15 cellular contexts compared by ENCODE assay signal in genomic region chr16:29319726-29320125, GRCh38.
A peak's percentile ranks its signal among the peaks of the same experiment; 100 is the strongest.
DNase-seq lines count a peak whose midpoint lies in the region; ATAC-seq, FAIRE-seq and TF ChIP-seq lines count a peak whose summit lies in the region.
"Had no signal": no experiment of that assay in that cellular context is flagged by ENCODE, and none has a peak within 500 bp of the region (broad histone marks: within the 10 kb centered on the region; RNA-seq: fewer than 3 reads in every experiment).

No MANE protein-coding gene starts in this region.

- H3K27me3 Mint-ChIP-seq in nephron progenitor cell (ENCODE audit: low read depth, poor library complexity) (peaks cover 7% of the 10 kb centered on the region), progenitor cell of endocrine pancreas (peaks cover 23% of the 10 kb centered on the region)
- H3K27me3 Mint-ChIP-seq in stimulated activated naive CD8-positive, alpha-beta T cell treated with anti-CD3 and anti-CD28 coated beads, Interleukin-15, amount 100 ng/mL, for 72 hours: no peaks in the 10 kb centered on the region
- H3K27me3 Mint-ChIP-seq: B cell; CD8-positive, alpha-beta memory T cell had no signal

- H3K4me2 ChIP-seq in HepG2 (ENCODE audit: low read depth, low read length) (no peak overlapping the region), K562 (ENCODE audit: insufficient read depth, low read length) (no peak overlapping the region)

- H3K4me3 ChIP-seq in HepG2 (replicated peaks in 1 of 3; ENCODE audit: insufficient read depth in 1 of 3, low read depth in 2 of 3, low read length in 3 of 3) (no peak overlapping the region), right lobe of liver (no peak overlapping the region), K562 (no peak overlapping the region)

- H3K79me2 ChIP-seq in HepG2 (ENCODE audit: insufficient read depth, low read length) (no peaks in the 10 kb centered on the region), K562 (ENCODE audit: control insufficient read depth, insufficient read depth, low read length) (no peaks in the 10 kb centered on the region)

- 64% methylated on average over 10 of the region's 10 CpGs for WGBS in HepG2 (ENCODE audit: low lambda C conversion rate)
- WGBS in right lobe of liver (ENCODE audit: insufficient coverage, low coverage, low lambda C conversion rate, missing lambda C conversion rate): 78% methylated on average over 10 of the region's 10 CpGs
- 28% methylated on average over 9 of the region's 10 CpGs for WGBS in K562 (ENCODE audit: insufficient coverage, low coverage, missing lambda C conversion rate)

- no peaks in the 10 kb centered on the region for H3K9me3 Mint-ChIP-seq in nephron progenitor cell
- no peaks in the 10 kb centered on the region for H3K9me3 Mint-ChIP-seq in progenitor cell of endocrine pancreas (ENCODE audit: low read depth)
- H3K9me3 Mint-ChIP-seq in stimulated activated naive CD8-positive, alpha-beta T cell treated with anti-CD3 and anti-CD28 coated beads, Interleukin-15, amount 100 ng/mL, for 72 hours: no peaks in the 10 kb centered on the region
- H3K9me3 Mint-ChIP-seq: CD8-positive, alpha-beta memory T cell had no signal

- in situ Hi-C loops in HepG2 (cut with HindIII; ENCODE audit: extremely low pct_ligation_motif_present, low pct_unique_long_range_greater_than_20kb): no loop called here
- in situ Hi-C loops in K562 (cut with MboI): no loop called here

- intact Hi-C loops in HepG2 (cut with micrococcal nuclease; ENCODE audit: unreplicated experiment): loop anchor here (10.0 kb wide), 1 partner anchor 55 kb away; no protein-coding TSS in a partner anchor
- intact Hi-C loops in right lobe of liver (cut with DNase I): no loop called here
- intact Hi-C loops in K562 (cut with micrococcal nuclease): no loop called here
- intact Hi-C loops in Right ventricle myocardium inferior (cut with DNase I): no loop called here

- ATAC-seq in HepG2: no peak
- ATAC-seq in right lobe of liver: no peak
- ATAC-seq in K562: no peak
- ATAC-seq in GM21447 (IDR thresholded peaks at IDR 0.05; ENCODE audit: unreplicated experiment): no peak
- ATAC-seq in stimulated activated naive CD8-positive, alpha-beta T cell treated with anti-CD3 and anti-CD28 coated beads, Interleukin-15, amount 100 ng/mL, for 72 hours: no peak
- ATAC-seq in Right ventricle myocardium inferior: no peak
- ATAC-seq: HCT116 had no signal

- H3K27me3 ChIP-seq in HepG2 (ENCODE audit: control insufficient read depth in 1 of 2, insufficient read depth in 2 of 2, low read length in 2 of 2) (no peaks in the 10 kb centered on the region), right lobe of liver (no peaks in the 10 kb centered on the region), K562 (ENCODE audit: control insufficient read depth in 2 of 2, insufficient read depth in 2 of 2, low read length in 2 of 2) (peaks cover 3 to 11% of the 10 kb centered on the region in 2 experiments; a peak in 3 of 5 replicates)

- no peak for DNase-seq in HepG2 (ENCODE audit: low spot score)
- DNase-seq in right lobe of liver: no peak
- DNase-seq in K562 (ENCODE audit: extremely low read depth in 1 of 4, low spot score in 3 of 4): no peak
- DNase-seq in nephron progenitor cell: no peak
- no peak for DNase-seq in progenitor cell of endocrine pancreas (ENCODE audit: low spot score, unreplicated experiment)
- no peak for DNase-seq in stimulated activated naive CD8-positive, alpha-beta T cell treated with anti-CD3 and anti-CD28 coated beads, Interleukin-15, amount 100 ng/mL, for 72 hours
- no peak for DNase-seq in Right ventricle myocardium inferior (ENCODE audit: missing footprints)
- DNase-seq: ACHN; CD8-positive, alpha-beta memory T cell; DMS53; GF-D8 had no signal

- POLR2A ChIA-PET in HepG2 (lab: Yijun Ruan, JAX) (no interaction called here), K562 (lab: Yijun Ruan, JAX) (no interaction called here)

- no peak overlapping the region for H3K27ac Mint-ChIP-seq in nephron progenitor cell
- H3K27ac Mint-ChIP-seq in progenitor cell of endocrine pancreas: peak overlapping the region; percentile 69
- H3K27ac Mint-ChIP-seq in stimulated activated naive CD8-positive, alpha-beta T cell treated with anti-CD3 and anti-CD28 coated beads, Interleukin-15, amount 100 ng/mL, for 72 hours: peak overlapping the region in 1 of 2 donors; percentile 5
- H3K27ac Mint-ChIP-seq: B cell had no signal

- H3K36me3 Mint-ChIP-seq in nephron progenitor cell (ENCODE audit: low read depth) (no peaks in the 10 kb centered on the region), progenitor cell of endocrine pancreas (ENCODE audit: insufficient read depth) (no peaks in the 10 kb centered on the region)

- H3K36me3 ChIP-seq in HepG2 (replicated peaks in 1 of 2; ENCODE audit: control insufficient read depth in 1 of 2, insufficient read depth in 2 of 2, low read length in 2 of 2): no peaks in the 10 kb centered on the region
- no peaks in the 10 kb centered on the region for H3K36me3 ChIP-seq in right lobe of liver
- no peaks in the 10 kb centered on the region for H3K36me3 ChIP-seq in K562 (ENCODE audit: control insufficient read depth, insufficient read depth, low read length)

- TF ChIP-seq CTCF in HepG2 (CRISPR knock-in tag; IDR thresholded peaks at IDR 0.05) (no peak), right lobe of liver (IDR thresholded peaks at IDR 0.05) (no peak), K562 (IDR thresholded peaks at IDR 0.05 in 2 of 3, conservative IDR thresholded peaks at IDR 0.05 in 1 of 3; ENCODE audit: insufficient read depth in 2 of 3, low read depth in 1 of 3, low read length in 3 of 3) (no peak), nephron progenitor cell (IDR thresholded peaks at IDR 0.05) (no peak), progenitor cell of endocrine pancreas (IDR thresholded peaks at IDR 0.05; ENCODE audit: unreplicated experiment) (no peak)

- H3K4me1 ChIP-seq in HepG2 (ENCODE audit: insufficient read depth, low read length): peaks cover 67% of the 10 kb centered on the region
- H3K4me1 ChIP-seq in right lobe of liver: no peaks in the 10 kb centered on the region
- H3K4me1 ChIP-seq in K562 (replicated peaks in 1 of 2; ENCODE audit: control insufficient read depth in 2 of 2, insufficient read depth in 2 of 2, low read length in 2 of 2): peaks cover 0 to 19% of the 10 kb centered on the region in 2 experiments; a peak in 3 of 5 replicates

- CTCF ChIA-PET in HepG2 (lab: Yijun Ruan, JAX; ENCODE audit: low intra/inter-chr PET ratio, low total read pairs): no interaction called here
- CTCF ChIA-PET in K562 (lab: Yijun Ruan, JAX; ENCODE audit: low intra/inter-chr PET ratio): no interaction called here

- H4K20me1 ChIP-seq in HepG2 (ENCODE audit: insufficient read depth, low read length) (no peaks in the 10 kb centered on the region), K562 (replicated peaks; ENCODE audit: control insufficient read depth, insufficient read depth, low read length) (no peaks in the 10 kb centered on the region; the same call in 1 of the 2 replicates)

- TF ChIP-seq RAD21 in HepG2 (CRISPR knock-in tag; IDR thresholded peaks at IDR 0.05) (no peak), K562 (CRISPR knock-in tag; conservative IDR thresholded peaks at IDR 0.05 in 1 of 2, IDR thresholded peaks at IDR 0.05 in 1 of 2) (no peak)

- H3K4me1 Mint-ChIP-seq in nephron progenitor cell (peaks cover 69% of the 10 kb centered on the region), progenitor cell of endocrine pancreas (ENCODE audit: low read depth) (peaks cover 16% of the 10 kb centered on the region)
- H3K4me1 Mint-ChIP-seq in stimulated activated naive CD8-positive, alpha-beta T cell treated with anti-CD3 and anti-CD28 coated beads, Interleukin-15, amount 100 ng/mL, for 72 hours: peaks cover 21% of the 10 kb centered on the region
- H3K4me1 Mint-ChIP-seq: CD8-positive, alpha-beta memory T cell had no signal

- H2AFZ ChIP-seq in HepG2 (ENCODE audit: low read length): no peak overlapping the region
- no peak overlapping the region; the same call in 1 of the 2 replicates for H2AFZ ChIP-seq in K562 (ENCODE audit: low read depth, low read length)

- H3K9me3 ChIP-seq in HepG2 (ENCODE audit: low read length) (no peaks in the 10 kb centered on the region), right lobe of liver (no peaks in the 10 kb centered on the region), K562 (replicated peaks; ENCODE audit: control insufficient read depth, insufficient read depth, low read depth, low read length) (no peaks in the 10 kb centered on the region)

- BruUV-seq in HepG2 (replicated peaks; lab: Mats Ljungman, UMichigan) (no TSS peak), K562 (replicated peaks; lab: Mats Ljungman, UMichigan) (no TSS peak)

- TF ChIP-seq POLR2A in HepG2 (IDR thresholded peaks at IDR 0.05; ENCODE audit: insufficient read depth in 1 of 2, low read depth in 2 of 2, low read length in 2 of 2) (no peak), right lobe of liver (IDR thresholded peaks at IDR 0.05) (no peak), K562 (conservative IDR thresholded peaks at IDR 0.05) (no peak)

- H3K27ac ChIP-seq in HepG2 (ENCODE audit: extremely low read length, insufficient read depth, low read length) (no peak overlapping the region), right lobe of liver (no peak overlapping the region), K562 (ENCODE audit: extremely low read depth, low read depth, low read length) (no peak overlapping the region)

- H3K9ac ChIP-seq in HepG2 (ENCODE audit: insufficient read depth, low read depth, low read length): no peak overlapping the region
- no peak overlapping the region for H3K9ac ChIP-seq in K562 (ENCODE audit: insufficient read depth in 1 of 2, low read depth in 2 of 2, low read length in 2 of 2)

- FAIRE-seq in HepG2 (lab: Jason Lieb, UNC): no peak
- no peak for FAIRE-seq in K562 (lab: Jason Lieb, UNC)
- FAIRE-seq: GM19239 had no signal

- TF ChIP-seq EP300 in HepG2 (IDR thresholded peaks at IDR 0.05; ENCODE audit: low read depth in 2 of 2, low read length in 2 of 2): no peak
- TF ChIP-seq EP300 in HepG2 (CRISPR knock-in tag; IDR thresholded peaks at IDR 0.05; ENCODE audit: borderline replicate concordance): no peak
- TF ChIP-seq EP300 in K562 (IDR thresholded peaks at IDR 0.05; ENCODE audit: low read length): no peak

- H3K9me1 ChIP-seq in K562 (ENCODE audit: control insufficient read depth, insufficient read depth, low read length): no peaks in the 10 kb centered on the region

- H3K4me3 Mint-ChIP-seq in nephron progenitor cell: peak overlapping the region; percentile 35
- H3K4me3 Mint-ChIP-seq in progenitor cell of endocrine pancreas (ENCODE audit: low read depth): no peak overlapping the region
- no peak overlapping the region for H3K4me3 Mint-ChIP-seq in stimulated activated naive CD8-positive, alpha-beta T cell treated with anti-CD3 and anti-CD28 coated beads, Interleukin-15, amount 100 ng/mL, for 72 hours
- H3K4me3 Mint-ChIP-seq: B cell; CD8-positive, alpha-beta memory T cell had no signal

TF ChIP-seq in K562, 482 proteins besides CTCF, POLR2A, EP300 and RAD21 (continues in another document):
- TF ChIP-seq SOX6 (IDR thresholded peaks at IDR 0.05): 0 out of 2 replicates have a peak, but pooled peaks have one; percentile 17
- TF ChIP-seq FOXA3 (CRISPR knock-in tag; conservative IDR thresholded peaks at IDR 0.05 in 1 of 2, IDR thresholded peaks at IDR 0.05 in 1 of 2): peak; percentile 77 to 90
- TF ChIP-seq ARID1B (IDR thresholded peaks at IDR 0.05): peak; percentile 27; the same call in 1 of the 2 replicates

Comparison
In these comparisons a context has a peak if more than half of its experiments do, and no peak if none do; other contexts are left out.
1. Of the 241 proteins assayed by ChIP-seq in both HepG2 and K562: peak only in HepG2: none; only in K562: SOX6; in both: FOXA3; in neither: 238; mixed calls (peak in some experiments, not most) for 1.